In genomic region chr13:75219479-75220237, GRCh38 we compare ENCODE assay signal across 8 cellular contexts.
DNase-seq lines count a peak whose midpoint lies in the region; ATAC-seq and TF ChIP-seq lines count a peak whose summit lies in the region.

No MANE protein-coding gene starts in this region.

- DNase-seq in Daoy (ENCODE audit: low read depth), result peak; percentile 64
- peak; percentile 77 for DNase-seq in KBM-7
- peak; percentile 31 to 53 for DNase-seq in SHP77 (lab: John Stamatoyannopoulos, UW)
- DNase-seq in activated effector memory CD4-positive, alpha-beta T cell treated with anti-CD3 and anti-CD28 coated beads, Interleukin-2, amount 50 U/mL, for 16 hours, result peak; percentile 94
- DNase-seq in foreskin keratinocyte, result peak in 1 of 2 donors; percentile 33
- peak in 55 of 56 donors; percentile 8 to 92 (median 69) for DNase-seq in nucleus accumbens (lab: John Stamatoyannopoulos, UW)
- DNase-seq in superior temporal gyrus (ENCODE audit: extremely low spot score), result peak; percentile 88

- H3K27me3 ChIP-seq in foreskin keratinocyte, result no peaks in the 10 kb centered on the region

- H3K4me1 ChIP-seq in foreskin keratinocyte, result peaks cover 9% of the 10 kb centered on the region

- H3K27ac ChIP-seq in foreskin keratinocyte, result no peak overlapping the region

- peak; percentile 95 for ATAC-seq in GM21737 (IDR thresholded peaks at IDR 0.05; ENCODE audit: unreplicated experiment)
- peak; percentile 90 for ATAC-seq in foreskin keratinocyte

- TF ChIP-seq CTCF in foreskin keratinocyte (conservative IDR thresholded peaks at IDR 0.05), result peak; percentile 98

- in situ Hi-C loops in KBM-7 (cut with MboI; ENCODE audit: low pct_unique_long_range_greater_than_20kb, low sequenced_read_pairs), result no loop called here
